11 cellular contexts compared by ENCODE assay signal in the genomic region with DNA sequence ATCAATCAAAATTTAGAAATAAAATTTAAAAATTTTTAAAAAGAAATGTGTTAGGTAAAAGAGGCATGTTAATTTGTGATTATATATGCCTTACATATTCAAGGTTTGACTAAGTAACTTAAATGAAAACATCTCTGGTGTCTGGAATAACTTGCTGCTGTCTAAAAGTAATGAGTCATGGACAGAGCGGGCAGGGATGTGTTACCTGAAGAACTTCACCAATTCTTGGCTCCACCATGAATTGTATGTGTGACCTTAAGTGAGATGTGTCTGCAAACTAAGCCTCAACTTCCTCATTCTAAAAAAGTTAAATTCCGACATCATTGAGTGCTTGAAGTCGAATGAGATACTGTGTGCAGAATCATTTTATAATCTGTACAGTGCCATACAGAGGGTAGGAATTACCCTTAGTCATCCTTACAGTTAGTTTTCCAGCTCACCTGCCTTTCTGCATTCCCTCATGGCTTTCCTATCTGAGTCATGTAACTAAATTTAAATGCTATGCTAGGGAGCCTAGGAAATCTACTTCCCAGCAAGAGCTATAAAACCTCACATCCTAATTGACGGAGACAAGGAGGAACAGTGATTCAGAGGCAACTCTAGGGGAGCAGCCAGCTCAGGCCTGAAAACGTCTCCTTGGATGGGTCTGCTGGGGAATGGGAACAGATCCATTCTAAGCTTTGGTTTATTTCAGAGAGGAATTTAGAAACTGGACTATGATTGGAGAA.
DNase-seq lines count a peak whose midpoint lies in the region; ATAC-seq, FAIRE-seq and TF ChIP-seq lines count a peak whose summit lies in the region.
"Had no signal": no experiment of that assay in that cellular context is flagged by ENCODE, and none has a peak within 500 bp of the region (broad histone marks: within the 10 kb centered on the region; RNA-seq: fewer than 3 reads in every experiment).

No MANE protein-coding gene starts in this region.

- H3K36me3 ChIP-seq in osteoblast (ENCODE audit: insufficient read depth, low read length) (no peaks in the 10 kb centered on the region), Karpas-422 (ENCODE audit: insufficient read depth, low read length) (no peaks in the 10 kb centered on the region)
- H3K36me3 ChIP-seq: upper lobe of right lung had no signal

- H3K27ac ChIP-seq in osteoblast (ENCODE audit: low read depth, low read length) = peak overlapping the region; percentile 79
- no peak overlapping the region for H3K27ac ChIP-seq in Karpas-422 (ENCODE audit: low read length)
- H3K27ac ChIP-seq: upper lobe of right lung had no signal

- H3K4me3 ChIP-seq in osteoblast (ENCODE audit: insufficient read depth, low read length) (no peak overlapping the region), Karpas-422 (ENCODE audit: low read length) (no peak overlapping the region)
- H3K4me3 ChIP-seq: upper lobe of right lung had no signal

- no peaks in the 10 kb centered on the region for H3K79me2 ChIP-seq in osteoblast (ENCODE audit: insufficient read depth, low read length)
- no peaks in the 10 kb centered on the region for H3K79me2 ChIP-seq in Karpas-422 (ENCODE audit: low read length)

- peak; percentile 98 for FAIRE-seq in RCC 7860 (lab: Jason Lieb, UNC)

- H3K4me1 ChIP-seq in osteoblast (ENCODE audit: insufficient read depth, low read length) (peaks cover 35% of the 10 kb centered on the region), Karpas-422 (ENCODE audit: low read length) (no peaks in the 10 kb centered on the region)
- H3K4me1 ChIP-seq: upper lobe of right lung had no signal

- H2AFZ ChIP-seq in osteoblast (ENCODE audit: low read length) = no peak overlapping the region
- H2AFZ ChIP-seq in Karpas-422 (ENCODE audit: low read length) = no peak overlapping the region

- no peak overlapping the region for H3K9ac ChIP-seq in Karpas-422 (ENCODE audit: low read length)

- no peaks in the 10 kb centered on the region for H3K9me3 ChIP-seq in osteoblast (ENCODE audit: low read depth, low read length)
- H3K9me3 ChIP-seq in Karpas-422 (ENCODE audit: low read length) = no peaks in the 10 kb centered on the region
- H3K9me3 ChIP-seq: upper lobe of right lung had no signal

- peak overlapping the region; percentile 38 for H3K4me2 ChIP-seq in osteoblast (ENCODE audit: insufficient read depth, low read length)
- H3K4me2 ChIP-seq in Karpas-422 (ENCODE audit: low read depth, low read length, poor library complexity, severe bottlenecking) = no peak overlapping the region

- no peak for ATAC-seq in HG02973 (IDR thresholded peaks at IDR 0.05; ENCODE audit: unreplicated experiment)
- ATAC-seq: upper lobe of right lung had no signal

- H3K9me2 ChIP-seq in Karpas-422 (replicated peaks; ENCODE audit: insufficient read depth, low read length) = no peaks in the 10 kb centered on the region

- H3K27me3 ChIP-seq in osteoblast (ENCODE audit: insufficient read depth, low read length) (no peaks in the 10 kb centered on the region), Karpas-422 (ENCODE audit: low read length) (no peaks in the 10 kb centered on the region)
- H3K27me3 ChIP-seq: upper lobe of right lung had no signal

- H4K20me1 ChIP-seq in osteoblast (ENCODE audit: insufficient read depth, low read length) (no peaks in the 10 kb centered on the region), Karpas-422 (ENCODE audit: insufficient read depth, low read depth, low read length) (no peaks in the 10 kb centered on the region)

- DNase-seq in EH (ENCODE audit: low read depth) = peak; percentile 99
- DNase-seq in RCC 7860 (ENCODE audit: low spot score) = peak; percentile 99
- DNase-seq in fibroblast of gingiva (ENCODE audit: low read depth) = peak; percentile 80
- DNase-seq in osteoblast (ENCODE audit: insufficient read length, low spot score, missing footprints) = peak; percentile 83
- no peak for DNase-seq in NCI-H187 (lab: John Stamatoyannopoulos, UW)
- DNase-seq in effector CD8-positive, alpha-beta T cell (lab: John Stamatoyannopoulos, UW) = no peak
- no peak for DNase-seq in Karpas-422
- DNase-seq: amygdala, NCI-H510A, upper lobe of right lung had no signal

- TF ChIP-seq CTCF in osteoblast (IDR thresholded peaks at IDR 0.05; ENCODE audit: extremely low read depth, low read depth, low read length) = no peak

Comparison
In these comparisons a context has a peak if more than half of its experiments do, and no peak if none do; other contexts are left out.
1. DNase-seq: peak in EH (single experiment), RCC 7860 (single experiment), fibroblast of gingiva (single experiment) and osteoblast (single experiment); none in NCI-H187 (0 of 2), effector CD8-positive, alpha-beta T cell (single experiment) and Karpas-422 (single experiment).